Comparison of ENCODE assay signal across 20 cellular contexts in the genomic region with DNA sequence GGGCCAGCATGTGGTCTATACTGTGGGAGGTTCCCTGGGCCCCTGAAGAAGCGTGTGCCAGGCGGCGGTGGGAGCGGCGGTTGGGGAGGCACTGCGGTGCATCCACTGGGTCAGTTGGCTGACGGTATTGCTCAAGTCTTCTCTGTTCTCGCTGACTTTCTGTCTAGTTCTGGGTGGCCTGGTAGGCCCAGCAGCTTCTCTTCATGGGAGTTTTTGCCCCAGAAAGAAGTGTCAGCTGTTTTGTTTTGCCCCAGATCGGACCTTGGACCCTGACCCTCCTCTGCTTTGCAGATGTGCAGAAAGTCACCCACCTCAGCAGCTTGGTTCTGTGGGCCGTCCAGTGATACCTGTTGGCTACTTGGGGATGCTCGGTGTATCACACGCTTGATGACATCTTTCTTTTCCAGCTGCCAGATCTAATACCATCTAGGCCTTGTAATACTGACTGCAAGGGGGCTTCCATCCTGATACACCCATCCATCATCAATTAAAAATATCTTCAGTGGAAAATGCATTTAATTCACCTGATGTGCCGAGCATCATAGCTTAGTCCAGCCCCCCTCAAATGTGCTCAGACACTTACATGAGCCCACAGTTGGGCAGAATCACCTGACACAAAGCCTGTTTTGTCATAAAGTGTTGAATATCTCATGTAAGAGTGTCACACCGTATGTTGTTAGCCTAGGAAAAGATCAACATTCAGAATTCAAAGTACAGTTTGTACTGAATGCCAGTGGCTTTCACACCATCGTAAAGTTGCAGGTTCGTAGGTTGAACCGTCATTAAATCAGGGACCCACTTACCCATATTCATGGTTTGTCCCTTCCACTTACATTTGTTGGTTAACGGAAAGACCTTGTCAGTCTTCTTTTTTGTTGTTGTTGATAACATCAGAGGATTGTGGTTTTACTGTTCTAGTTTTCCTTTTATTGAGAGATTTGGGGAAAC. TPM values are rescaled to one million over a fixed set of nuclear protein-coding genes. Genes with fewer than 3 reads are reported as not detected.
DNase-seq lines count a peak whose midpoint lies in the region; ATAC-seq and TF ChIP-seq lines count a peak whose summit lies in the region.
"Had no signal": no experiment of that assay in that cellular context is flagged by ENCODE, and none has a peak within 500 bp of the region (broad histone marks: within the 10 kb centered on the region; RNA-seq: fewer than 3 reads in every experiment).

No MANE protein-coding gene starts in this region.

- WGBS in liver: 87% methylated on average over 18 of the region's 18 CpGs
- 89 to 92% methylated on average over 7 to 18 of the region's 18 CpGs for WGBS in transverse colon (ENCODE audit: low coverage in 1 of 2), 2 donors

- CTCF ChIA-PET in PC-3 (lab: Charles Lee): no interaction called here

- no peak overlapping the region for H3K4me2 ChIP-seq in PC-3 (ENCODE audit: low read length)

- H4K20me1 ChIP-seq in PC-3 (ENCODE audit: low read length): no peaks in the 10 kb centered on the region

- H3K4me3 Mint-ChIP-seq in activated T-helper 1 cell treated with anti-CD3 and anti-CD28 coated beads, Interleukin-12 subunit alpha, Interleukin-12 subunit beta, Interleukin-2, Interleukin-4 antibody, amounts not matched to agents 30 ng/mL and 10 ng/mL and 1 ng/mL, durations not matched to agents 14 hours and 24 hours and 36 hours: peak overlapping the region; percentile 51
- H3K4me3 Mint-ChIP-seq: brain; stimulated activated naive B cell treated with anti-CD40 and anti-IgM and Interleukin-4, amounts not matched to agents 10 μg/mL and 1 μg/mL and 100 μg/mL, for 72 hours had no signal

- in situ Hi-C loops in transverse colon (cut with MboI; ENCODE audit: low pct_ligation_motif_present in 1 of 4, low pct_unique_long_range_greater_than_20kb in 1 of 4, low sequenced_read_pairs in 3 of 4): loop anchor here in 1 of 4 donors (25.0 kb wide), 1 partner anchor 95 kb away; a partner anchor contains a TSS

- H3K27ac ChIP-seq in liver (ENCODE audit: low read depth in 1 of 2, low read length in 2 of 2): no peak overlapping the region
- peak overlapping the region in 2 of 4 donors; percentile 24 to 40 for H3K27ac ChIP-seq in transverse colon
- no peak overlapping the region for H3K27ac ChIP-seq in PC-3 (ENCODE audit: low read length)
- H3K27ac ChIP-seq: dorsolateral prefrontal cortex, heart left ventricle, ovary had no signal

- peak; percentile 15 for TF ChIP-seq EP300 in transverse colon (IDR thresholded peaks at IDR 0.05; ENCODE audit: low read depth)

- no peak for TF ChIP-seq POLR2A in transverse colon (IDR thresholded peaks at IDR 0.05)

- no peaks in the 10 kb centered on the region for H3K27me3 Mint-ChIP-seq in activated T-helper 1 cell treated with anti-CD3 and anti-CD28 coated beads, Interleukin-12 subunit alpha, Interleukin-12 subunit beta, Interleukin-2, Interleukin-4 antibody, amounts not matched to agents 30 ng/mL and 10 ng/mL and 1 ng/mL, durations not matched to agents 14 hours and 24 hours and 36 hours (ENCODE audit: insufficient read depth)
- H3K27me3 Mint-ChIP-seq: stimulated activated naive B cell treated with anti-CD40 and anti-IgM and Interleukin-4, amounts not matched to agents 10 μg/mL and 1 μg/mL and 100 μg/mL, for 72 hours had no signal

- H3F3A ChIP-seq in PC-3 (ENCODE audit: low read length, unreplicated experiment): no peaks in the 10 kb centered on the region

- ATAC-seq in activated naive CD4-positive, alpha-beta T cell treated with anti-CD3 and anti-CD28 coated beads, Interleukin-2, amount 50 U/mL, for 72 hours: peak; percentile 22 to 33
- ATAC-seq in PC-3: no peak
- ATAC-seq: heart left ventricle; stimulated activated naive B cell treated with anti-CD40 and anti-IgM and Interleukin-4, amounts not matched to agents 10 μg/mL and 1 μg/mL and 100 μg/mL, for 72 hours had no signal

- H3K9me2 ChIP-seq in PC-3 (replicated peaks; ENCODE audit: low read length): no peaks in the 10 kb centered on the region

- peaks cover 9 to 36% of the 10 kb centered on the region in 2 donors for H3K9me3 Mint-ChIP-seq in activated naive CD4-positive, alpha-beta T cell treated with anti-CD3 and anti-CD28 coated beads, Interleukin-2, amount 50 U/mL, for 72 hours
- peaks cover 39% of the 10 kb centered on the region for H3K9me3 Mint-ChIP-seq in activated T-helper 1 cell treated with anti-CD3 and anti-CD28 coated beads, Interleukin-12 subunit alpha, Interleukin-12 subunit beta, Interleukin-2, Interleukin-4 antibody, amounts not matched to agents 30 ng/mL and 10 ng/mL and 1 ng/mL, durations not matched to agents 14 hours and 24 hours and 36 hours

- intact Hi-C loops in activated T-helper 1 cell treated with anti-CD3 and anti-CD28 coated beads, Interleukin-12 subunit alpha, Interleukin-12 subunit beta, Interleukin-2, Interleukin-4 antibody, amounts not matched to agents 30 ng/mL and 10 ng/mL and 1 ng/mL, durations not matched to agents 14 hours and 24 hours and 36 hours (cut with micrococcal nuclease): loop anchor here (1.0 to 5.0 kb wide), 4 partner anchors 13 to 60 kb away; a partner anchor contains a TSS
- intact Hi-C loops in transverse colon (cut with DNase I; ENCODE audit: low total_unique reads) (no loop called here), PC-3 (cut with micrococcal nuclease) (no loop called here)

- no peak overlapping the region for H2AFZ ChIP-seq in PC-3 (ENCODE audit: low read length)

- BruUV-seq in PC-3 (replicated peaks; lab: Mats Ljungman, UMichigan): no TSS peak

- TF ChIP-seq CTCF in liver (IDR thresholded peaks at IDR 0.05; ENCODE audit: low read depth, low read length, missing input control) (no peak), transverse colon (IDR thresholded peaks at IDR 0.05) (no peak), PC-3 (conservative IDR thresholded peaks at IDR 0.05; ENCODE audit: low read depth, low read length) (no peak)

- peaks cover 0 to 11% (median 5%) of the 10 kb centered on the region in 4 donors for H3K9me3 ChIP-seq in liver (ENCODE audit: control insufficient read depth in 4 of 4, low read length in 3 of 4)
- H3K9me3 ChIP-seq in transverse colon: peaks cover 7 to 21% of the 10 kb centered on the region in 2 donors
- H3K9me3 ChIP-seq in PC-3 (ENCODE audit: low read length): no peaks in the 10 kb centered on the region

- H3K36me3 ChIP-seq in liver (ENCODE audit: control insufficient read depth in 4 of 4, insufficient read depth in 3 of 4, low read depth in 1 of 4, low read length in 3 of 4) (no peaks in the 10 kb centered on the region), transverse colon (peaks cover 0 to 6% (median 0%) of the 10 kb centered on the region in 4 donors), PC-3 (ENCODE audit: low read depth, low read length) (peaks cover 13% of the 10 kb centered on the region; the same call in 1 of the 2 replicates)
- H3K36me3 ChIP-seq: ovary had no signal

- H3K4me1 Mint-ChIP-seq in activated T-helper 1 cell treated with anti-CD3 and anti-CD28 coated beads, Interleukin-12 subunit alpha, Interleukin-12 subunit beta, Interleukin-2, Interleukin-4 antibody, amounts not matched to agents 30 ng/mL and 10 ng/mL and 1 ng/mL, durations not matched to agents 14 hours and 24 hours and 36 hours (ENCODE audit: low read depth): peaks cover 47% of the 10 kb centered on the region
- H3K4me1 Mint-ChIP-seq: brain had no signal

- H3K79me2 ChIP-seq in PC-3 (ENCODE audit: low read length): peaks cover 92% of the 10 kb centered on the region

- H3K4me3 ChIP-seq in liver (ENCODE audit: low read depth in 1 of 3, low read length in 3 of 3): no peak overlapping the region
- no peak overlapping the region for H3K4me3 ChIP-seq in transverse colon
- H3K4me3 ChIP-seq in PC-3 (ENCODE audit: low read length): no peak overlapping the region
- H3K4me3 ChIP-seq: dorsolateral prefrontal cortex, heart left ventricle, ovary, skin epidermis had no signal

- no peak for DNase-seq in activated naive CD4-positive, alpha-beta T cell treated with anti-CD3 and anti-CD28 coated beads, Interleukin-2, amount 50 U/mL, for 72 hours (ENCODE audit: low spot score in 2 of 2)
- DNase-seq in activated naive CD4-positive, alpha-beta T cell (lab: John Stamatoyannopoulos, UW): no peak
- DNase-seq in activated T-helper 1 cell treated with anti-CD3 and anti-CD28 coated beads, Interleukin-12 subunit alpha, Interleukin-12 subunit beta, Interleukin-2, Interleukin-4 antibody, amounts not matched to agents 30 ng/mL and 10 ng/mL and 1 ng/mL, durations not matched to agents 14 hours and 24 hours and 36 hours (ENCODE audit: low spot score): no peak
- DNase-seq in transverse colon (no peak), superior temporal gyrus (ENCODE audit: extremely low spot score) (no peak), NCI-H748 treated with DMSO at 0.1 percent for 48 hours (lab: John Stamatoyannopoulos, UW) (no peak), PC-3 (no peak)
- DNase-seq: activated CD4-positive, CD25-positive, alpha-beta regulatory T cell treated with anti-CD3 and anti-CD28 coated beads, Interleukin-2, amount 50 U/mL, for 72 hours; activated gamma-delta T cell; dorsolateral prefrontal cortex; heart left ventricle; islet precursor cell; midbrain; NCI-H1092; NCI-H2227 treated with DMSO at 0.1 percent for 48 hours; ovary; stimulated activated naive B cell treated with anti-CD40 and anti-IgM and Interleukin-4, amounts not matched to agents 10 μg/mL and 1 μg/mL and 100 μg/mL, for 72 hours had no signal

- POLR2A ChIA-PET in PC-3 (lab: Charles Lee; ENCODE audit: unreplicated experiment): no interaction called here

- H3K27me3 ChIP-seq in liver (ENCODE audit: control insufficient read depth in 4 of 4, insufficient read depth in 4 of 4, low read length in 3 of 4): no peaks in the 10 kb centered on the region
- H3K27me3 ChIP-seq in transverse colon: no peaks in the 10 kb centered on the region
- no peaks in the 10 kb centered on the region for H3K27me3 ChIP-seq in PC-3 (ENCODE audit: low read length)
- H3K27me3 ChIP-seq: dorsolateral prefrontal cortex, heart left ventricle, ovary had no signal

- TF ChIP-seq RAD21 in liver (IDR thresholded peaks at IDR 0.05): no peak

- H3K9ac ChIP-seq in liver (ENCODE audit: low read depth in 1 of 2, low read length in 2 of 2) (no peak overlapping the region), PC-3 (ENCODE audit: low read length) (no peak overlapping the region)

- H3K36me3 Mint-ChIP-seq in activated naive CD4-positive, alpha-beta T cell treated with anti-CD3 and anti-CD28 coated beads, Interleukin-2, amount 50 U/mL, for 72 hours: peaks cover 34 to 71% of the 10 kb centered on the region in 2 donors
- H3K36me3 Mint-ChIP-seq in activated T-helper 1 cell treated with anti-CD3 and anti-CD28 coated beads, Interleukin-12 subunit alpha, Interleukin-12 subunit beta, Interleukin-2, Interleukin-4 antibody, amounts not matched to agents 30 ng/mL and 10 ng/mL and 1 ng/mL, durations not matched to agents 14 hours and 24 hours and 36 hours (ENCODE audit: low read depth): peaks cover 53% of the 10 kb centered on the region

- peak overlapping the region in 1 of 2 donors; percentile 29 for H3K27ac Mint-ChIP-seq in activated naive CD4-positive, alpha-beta T cell treated with anti-CD3 and anti-CD28 coated beads, Interleukin-2, amount 50 U/mL, for 72 hours
- peak overlapping the region; percentile 82 for H3K27ac Mint-ChIP-seq in activated T-helper 1 cell treated with anti-CD3 and anti-CD28 coated beads, Interleukin-12 subunit alpha, Interleukin-12 subunit beta, Interleukin-2, Interleukin-4 antibody, amounts not matched to agents 30 ng/mL and 10 ng/mL and 1 ng/mL, durations not matched to agents 14 hours and 24 hours and 36 hours
- H3K27ac Mint-ChIP-seq: brain; stimulated activated naive B cell treated with anti-CD40 and anti-IgM and Interleukin-4, amounts not matched to agents 10 μg/mL and 1 μg/mL and 100 μg/mL, for 72 hours had no signal

- no peaks in the 10 kb centered on the region for H3K4me1 ChIP-seq in liver (ENCODE audit: control insufficient read depth in 4 of 4, insufficient read depth in 4 of 4, low read length in 3 of 4)
- no peaks in the 10 kb centered on the region for H3K4me1 ChIP-seq in transverse colon
- H3K4me1 ChIP-seq in PC-3 (ENCODE audit: insufficient read depth, low read length): no peaks in the 10 kb centered on the region

RNA-seq across cellular contexts. Expression of a gene that starts 13.9 kb away (rescaled TPM):
- total RNA-seq in activated naive CD4-positive, alpha-beta T cell treated with anti-CD3 and anti-CD28 coated beads, Interleukin-2, amount 50 U/mL, for 72 hours: 10 to 100 TPM; 18.4 to 20.7 TPM
- total RNA-seq in activated T-helper 1 cell treated with anti-CD3 and anti-CD28 coated beads, Interleukin-12 subunit alpha, Interleukin-12 subunit beta, Interleukin-2, Interleukin-4 antibody, amounts not matched to agents 30 ng/mL and 10 ng/mL and 1 ng/mL, durations not matched to agents 14 hours and 24 hours and 36 hours: 19.4 and 20.9 TPM in 2 replicates
- total RNA-seq in liver (10 to 100 TPM in 1 of 2 donors, 1 to 10 TPM in 1; 6.5 to 10.3 TPM), transverse colon (10 to 100 TPM; 19.9 to 30.7 (median 24.9) TPM), PC-3 (2014; rRNA removed) (11.5 and 14.3 TPM in 2 replicates)
- polyA plus RNA-seq in liver: 1 to 10 TPM; 2.1 to 3.0 TPM

RNA-seq across cellular contexts. Expression of a gene that starts 39.9 kb away (rescaled TPM):
- 10 to 100 TPM; 27.7 to 39.0 TPM for total RNA-seq in activated naive CD4-positive, alpha-beta T cell treated with anti-CD3 and anti-CD28 coated beads, Interleukin-2, amount 50 U/mL, for 72 hours
- total RNA-seq in activated T-helper 1 cell treated with anti-CD3 and anti-CD28 coated beads, Interleukin-12 subunit alpha, Interleukin-12 subunit beta, Interleukin-2, Interleukin-4 antibody, amounts not matched to agents 30 ng/mL and 10 ng/mL and 1 ng/mL, durations not matched to agents 14 hours and 24 hours and 36 hours: 45.5 and 46.8 TPM in 2 replicates
- total RNA-seq in liver (10 to 100 TPM; 15.7 to 20.7 TPM), transverse colon (10 to 100 TPM; 43.4 to 70.5 (median 50.3) TPM), PC-3 (2014; rRNA removed) (19.1 and 23.0 TPM in 2 replicates)
- polyA plus RNA-seq in liver: 1 to 10 TPM; 3.3 to 7.5 TPM

RNA-seq across cellular contexts. Expression of a gene that starts 50.7 kb away (rescaled TPM):
- 10 to 100 TPM; 14.8 to 15.3 TPM for total RNA-seq in activated naive CD4-positive, alpha-beta T cell treated with anti-CD3 and anti-CD28 coated beads, Interleukin-2, amount 50 U/mL, for 72 hours
- 13.1 and 18.5 TPM in 2 replicates for total RNA-seq in activated T-helper 1 cell treated with anti-CD3 and anti-CD28 coated beads, Interleukin-12 subunit alpha, Interleukin-12 subunit beta, Interleukin-2, Interleukin-4 antibody, amounts not matched to agents 30 ng/mL and 10 ng/mL and 1 ng/mL, durations not matched to agents 14 hours and 24 hours and 36 hours
- 10 to 100 TPM; 10.4 to 20.2 TPM for total RNA-seq in liver
- 10 to 100 TPM; 12.5 to 15.6 TPM for polyA plus RNA-seq in liver
- total RNA-seq in transverse colon: 10 to 100 TPM; 10.1 to 24.4 (median 18.3) TPM
- 10.7 and 12.1 TPM in 2 replicates for total RNA-seq in PC-3 (2014; rRNA removed)

RNA-seq across cellular contexts. Expression of a gene that starts 50.9 kb away (rescaled TPM):
- 10 to 100 TPM; 19.1 to 31.0 TPM for total RNA-seq in activated naive CD4-positive, alpha-beta T cell treated with anti-CD3 and anti-CD28 coated beads, Interleukin-2, amount 50 U/mL, for 72 hours
- total RNA-seq in activated T-helper 1 cell treated with anti-CD3 and anti-CD28 coated beads, Interleukin-12 subunit alpha, Interleukin-12 subunit beta, Interleukin-2, Interleukin-4 antibody, amounts not matched to agents 30 ng/mL and 10 ng/mL and 1 ng/mL, durations not matched to agents 14 hours and 24 hours and 36 hours: 48.1 and 51.0 TPM in 2 replicates
- total RNA-seq in liver: 10 to 100 TPM; 17.2 to 98.1 TPM
- polyA plus RNA-seq in liver: 10 to 100 TPM; 34.2 to 80.0 TPM
- total RNA-seq in transverse colon: 10 to 100 TPM; 31.0 to 37.9 (median 36.4) TPM
- 71.3 and 85.6 TPM in 2 replicates for total RNA-seq in PC-3 (2014; rRNA removed)
